15 cellular contexts compared by ENCODE assay signal in genomic region chr14:37931998-37932397, GRCh38.
DNase-seq lines count a peak whose midpoint lies in the region; ATAC-seq and TF ChIP-seq lines count a peak whose summit lies in the region.
"Had no signal": no experiment of that assay in that cellular context is flagged by ENCODE, and none has a peak within 500 bp of the region (broad histone marks: within the 10 kb centered on the region; RNA-seq: fewer than 3 reads in every experiment).

No MANE protein-coding gene starts in this region.

- no peaks in the 10 kb centered on the region for H3K79me2 ChIP-seq in neural progenitor cell (ENCODE audit: low read depth)

- H3K4me2 ChIP-seq in neural progenitor cell = no peak overlapping the region
- H3K4me2 ChIP-seq: BLaER1 treated with 17β-estradiol and CSF1 and Interleukin-3, amounts not matched to agents 10 nM and 100 nM had no signal

- H3K27me3 Mint-ChIP-seq in neural progenitor cell (ENCODE audit: insufficient read depth, low read depth) = peaks cover 2% of the 10 kb centered on the region
- peaks cover 3% of the 10 kb centered on the region for H3K27me3 Mint-ChIP-seq in activated CD8-positive, alpha-beta T cell treated with anti-CD3 and anti-CD28 coated beads, Interleukin-2, amount 10 ng/mL, durations not matched to agents 7 days and 5 days (ENCODE audit: low read depth)

- no peak overlapping the region for H3K9ac ChIP-seq in neural progenitor cell
- H3K9ac ChIP-seq: BLaER1 treated with 17β-estradiol and CSF1 and Interleukin-3, amounts not matched to agents 10 nM and 100 nM had no signal

- H3K36me3 Mint-ChIP-seq in neural progenitor cell = no peaks in the 10 kb centered on the region
- no peaks in the 10 kb centered on the region for H3K36me3 Mint-ChIP-seq in activated CD8-positive, alpha-beta T cell treated with anti-CD3 and anti-CD28 coated beads, Interleukin-2, amount 10 ng/mL, durations not matched to agents 7 days and 5 days (ENCODE audit: low read depth)

- H2AFZ ChIP-seq in neural progenitor cell (replicated peaks) = peak overlapping the region; percentile 7

- H4K20me1 ChIP-seq in neural progenitor cell (ENCODE audit: low read depth) = no peaks in the 10 kb centered on the region
- H4K20me1 ChIP-seq: BLaER1 treated with 17β-estradiol and CSF1 and Interleukin-3, amounts not matched to agents 10 nM and 100 nM had no signal

- POLR2A ChIA-PET in activated CD8-positive, alpha-beta T cell treated with anti-CD3 and anti-CD28 coated beads, Interleukin-2, amount 10 ng/mL, durations not matched to agents 7 days and 5 days (lab: Charles Lee) = no interaction called here

- WGBS in adrenal gland, 4 donors = 31 to 33% (median 32%) methylated on average over 6 of the region's 6 CpGs

- peak; percentile 35 for DNase-seq in AG09309 (ENCODE audit: low read depth)
- peak; percentile 55 for DNase-seq in GM04503 (ENCODE audit: low read depth)
- peak; percentile 27 to 61 (median 52) for DNase-seq in adrenal gland
- no peak for DNase-seq in neural progenitor cell (ENCODE audit: low spot score)
- DNase-seq in DMS 273 treated with DMSO at 0.1 percent for 48 hours (lab: John Stamatoyannopoulos, UW) = no peak
- DNase-seq in activated CD8-positive, alpha-beta T cell treated with anti-CD3 and anti-CD28 coated beads, Interleukin-2, amount 10 ng/mL, durations not matched to agents 7 days and 5 days = no peak
- DNase-seq in stimulated activated CD4-positive, alpha-beta T cell treated with anti-CD3 and anti-CD28 coated beads, Interleukin-4, amount 100 ng/mL, for 1 hour = no peak
- DNase-seq: ACHN, NCI-H1092, NCI-H1694 treated with DMSO at 0.1 percent for 48 hours, NCI-H82, SIG-M5 had no signal

- no peak overlapping the region for H3K27ac Mint-ChIP-seq in neural progenitor cell
- no peak overlapping the region for H3K27ac Mint-ChIP-seq in activated CD8-positive, alpha-beta T cell treated with anti-CD3 and anti-CD28 coated beads, Interleukin-2, amount 10 ng/mL, durations not matched to agents 7 days and 5 days

- H3K36me3 ChIP-seq in adrenal gland (replicated peaks in 1 of 2) (no peaks in the 10 kb centered on the region), neural progenitor cell (no peaks in the 10 kb centered on the region)
- H3K36me3 ChIP-seq: BLaER1 treated with 17β-estradiol and CSF1 and Interleukin-3, amounts not matched to agents 10 nM and 100 nM had no signal

- H3K4me1 Mint-ChIP-seq in neural progenitor cell = no peaks in the 10 kb centered on the region
- H3K4me1 Mint-ChIP-seq in activated CD8-positive, alpha-beta T cell treated with anti-CD3 and anti-CD28 coated beads, Interleukin-2, amount 10 ng/mL, durations not matched to agents 7 days and 5 days (ENCODE audit: low read depth) = no peaks in the 10 kb centered on the region

- intact Hi-C loops in adrenal gland (cut with DNase I) = no loop called here

- H3K9me3 ChIP-seq in adrenal gland (replicated peaks in 1 of 3) (no peaks in the 10 kb centered on the region), neural progenitor cell (ENCODE audit: low read depth) (no peaks in the 10 kb centered on the region)
- H3K9me3 ChIP-seq: BLaER1 treated with 17β-estradiol and CSF1 and Interleukin-3, amounts not matched to agents 10 nM and 100 nM had no signal

- ATAC-seq in HG02885 (IDR thresholded peaks at IDR 0.05; ENCODE audit: poor library complexity, unreplicated experiment) = no peak
- ATAC-seq in activated CD8-positive, alpha-beta T cell treated with anti-CD3 and anti-CD28 coated beads, Interleukin-2, amount 10 ng/mL, durations not matched to agents 7 days and 5 days = no peak
- ATAC-seq: HCT116 had no signal

- no peak for TF ChIP-seq POLR2A in adrenal gland (IDR thresholded peaks at IDR 0.05)

- no peaks in the 10 kb centered on the region for H3K9me3 Mint-ChIP-seq in neural progenitor cell
- no peaks in the 10 kb centered on the region for H3K9me3 Mint-ChIP-seq in activated CD8-positive, alpha-beta T cell treated with anti-CD3 and anti-CD28 coated beads, Interleukin-2, amount 10 ng/mL, durations not matched to agents 7 days and 5 days (ENCODE audit: insufficient read depth)

- no peak for TF ChIP-seq CTCF in AG09309 (IDR thresholded peaks at IDR 0.05; ENCODE audit: control insufficient read depth, insufficient read depth, low read depth, low read length, missing control alignments)
- TF ChIP-seq CTCF in adrenal gland (IDR thresholded peaks at IDR 0.05) = no peak
- TF ChIP-seq CTCF in neural progenitor cell (IDR thresholded peaks at IDR 0.05) = no peak

- H3K4me3 ChIP-seq in AG09309 (ENCODE audit: control insufficient read depth, low read depth, low read length) (no peak overlapping the region), adrenal gland (peak overlapping the region in 1 of 4 donors; percentile 6), neural progenitor cell (no peak overlapping the region)
- H3K4me3 ChIP-seq: BLaER1 treated with 17β-estradiol and CSF1 and Interleukin-3, amounts not matched to agents 10 nM and 100 nM had no signal

- no peak overlapping the region for H3K4me3 Mint-ChIP-seq in neural progenitor cell
- no peak overlapping the region for H3K4me3 Mint-ChIP-seq in activated CD8-positive, alpha-beta T cell treated with anti-CD3 and anti-CD28 coated beads, Interleukin-2, amount 10 ng/mL, durations not matched to agents 7 days and 5 days

- H3K4me1 ChIP-seq in adrenal gland (replicated peaks in 1 of 2) = no peaks in the 10 kb centered on the region
- no peaks in the 10 kb centered on the region for H3K4me1 ChIP-seq in neural progenitor cell
- H3K4me1 ChIP-seq: BLaER1 treated with 17β-estradiol and CSF1 and Interleukin-3, amounts not matched to agents 10 nM and 100 nM had no signal

- CTCF ChIA-PET in activated CD8-positive, alpha-beta T cell treated with anti-CD3 and anti-CD28 coated beads, Interleukin-2, amount 10 ng/mL, durations not matched to agents 7 days and 5 days (lab: Charles Lee) = no interaction called here

- H3K27me3 ChIP-seq in adrenal gland (no peaks in the 10 kb centered on the region), neural progenitor cell (no peaks in the 10 kb centered on the region)
- H3K27me3 ChIP-seq: BLaER1 treated with 17β-estradiol and CSF1 and Interleukin-3, amounts not matched to agents 10 nM and 100 nM had no signal

- H3F3A ChIP-seq in neural progenitor cell (ENCODE audit: low read depth) = no peaks in the 10 kb centered on the region

- no peak overlapping the region for H3K27ac ChIP-seq in adrenal gland
- no peak overlapping the region for H3K27ac ChIP-seq in neural progenitor cell
- H3K27ac ChIP-seq: BLaER1 treated with 17β-estradiol and CSF1 and Interleukin-3, amounts not matched to agents 10 nM and 100 nM had no signal

Comparison
In these comparisons a context has a peak if more than half of its experiments do, and no peak if none do; other contexts are left out.
1. DNase-seq: peak in AG09309 (single experiment), GM04503 (single experiment) and adrenal gland (7 of 7); none in neural progenitor cell (single experiment), DMS 273 treated with DMSO at 0.1 percent for 48 hours (single experiment), activated CD8-positive, alpha-beta T cell treated with anti-CD3 and anti-CD28 coated beads, Interleukin-2, amount 10 ng/mL, durations not matched to agents 7 days and 5 days (single experiment) and stimulated activated CD4-positive, alpha-beta T cell treated with anti-CD3 and anti-CD28 coated beads, Interleukin-4, amount 100 ng/mL, for 1 hour (single experiment).